1 cellular context compared by ENCODE assay signal in the genomic region with DNA sequence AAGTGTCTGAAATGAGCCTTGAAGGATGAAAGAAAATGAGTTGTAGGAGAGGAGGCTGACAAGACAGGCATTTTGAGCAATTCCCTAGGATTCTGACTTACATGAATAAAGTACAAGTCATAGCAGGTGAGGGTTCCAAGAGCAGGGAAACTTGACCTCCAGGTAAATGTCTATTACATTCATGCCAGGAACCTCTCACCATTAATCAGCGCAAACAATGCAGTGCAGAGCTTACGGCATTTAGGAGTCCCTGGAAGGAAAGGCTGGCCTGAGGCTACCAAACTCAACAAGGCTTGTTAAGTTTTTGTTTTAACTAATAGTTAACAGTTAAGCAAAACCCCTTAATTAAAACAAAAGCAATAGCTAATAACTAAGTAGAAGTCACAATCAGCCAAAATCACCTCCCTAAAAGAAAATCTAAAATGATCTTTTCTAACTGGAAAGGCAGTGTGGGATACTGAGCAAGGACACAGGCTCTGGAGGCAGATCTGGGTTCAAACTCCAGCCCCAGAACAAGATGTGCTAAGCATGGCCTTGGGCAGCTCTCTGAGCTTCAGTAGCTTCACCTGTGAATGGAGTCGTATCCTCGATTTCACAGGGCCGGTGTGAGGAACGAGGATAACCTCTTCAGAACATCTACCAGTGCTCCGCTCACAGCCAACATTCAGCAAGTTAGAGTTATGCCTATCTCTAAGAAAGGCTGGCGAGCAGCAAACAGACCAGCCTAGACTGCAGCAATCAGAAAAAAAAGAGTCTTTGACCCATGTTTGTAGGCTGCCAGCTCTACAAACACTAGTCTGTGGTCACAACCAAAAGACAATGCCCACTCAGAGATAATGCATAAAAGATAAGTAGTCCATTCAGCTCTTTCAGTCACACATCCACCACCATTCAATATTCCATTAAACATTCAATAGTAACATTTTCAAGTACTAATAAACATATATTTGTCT.
A peak's percentile ranks its signal among the peaks of the same experiment; 100 is the strongest.
TF ChIP-seq lines count a peak whose summit lies in the region.

No MANE protein-coding gene starts in this region.

TF ChIP-seq in HepG2, 621 proteins besides CTCF, POLR2A, EP300 and RAD21 (continues in another document):
- TF ChIP-seq BRF2 (CRISPR knock-in tag; IDR thresholded peaks at IDR 0.05) (0 out of 2 replicates have a peak, but pooled peaks have one; percentile 52), ZNF224 (CRISPR knock-in tag; IDR thresholded peaks at IDR 0.05) (no peak), PHF21A (CRISPR knock-in tag; IDR thresholded peaks at IDR 0.05) (0 out of 2 replicates have a peak, but pooled peaks have one; percentile 36), HNF4G (IDR thresholded peaks at IDR 0.05; ENCODE audit: borderline replicate concordance, low read depth, low read length) (no peak), HNF4G (CRISPR knock-in tag; IDR thresholded peaks at IDR 0.05; ENCODE audit: borderline replicate concordance, low read depth) (0 out of 2 replicates have a peak, but pooled peaks have one; percentile 31), MEIS2 (CRISPR knock-in tag; IDR thresholded peaks at IDR 0.05) (no peak), HNF1B (CRISPR knock-in tag; IDR thresholded peaks at IDR 0.05) (0 out of 2 replicates have a peak, but pooled peaks have one; percentile 43), MIXL1 (CRISPR knock-in tag; IDR thresholded peaks at IDR 0.05) (no peak), FOXA1 (IDR thresholded peaks at IDR 0.05) (no peak), FOXA1 (CRISPR knock-in tag; IDR thresholded peaks at IDR 0.05) (0 out of 2 replicates have a peak, but pooled peaks have one; percentile 25), LRRFIP1 (CRISPR knock-in tag; conservative IDR thresholded peaks at IDR 0.05) (no peak), BCL6 (CRISPR knock-in tag; IDR thresholded peaks at IDR 0.05) (peak; percentile 40; the same call in 1 of the 2 replicates), HDAC2 (CRISPR knock-in tag; IDR thresholded peaks at IDR 0.05) (peak; percentile 50; the same call in 1 of the 2 replicates), ZNF556 (CRISPR knock-in tag; IDR thresholded peaks at IDR 0.05; ENCODE audit: borderline replicate concordance) (no peak), TOPORS (CRISPR knock-in tag; IDR thresholded peaks at IDR 0.05) (0 out of 2 replicates have a peak, but pooled peaks have one; percentile 34), ZNF83 (CRISPR knock-in tag; IDR thresholded peaks at IDR 0.05; ENCODE audit: borderline replicate concordance) (no peak), ZNF446 (CRISPR knock-in tag; IDR thresholded peaks at IDR 0.05) (no peak), ZFP36L2 (CRISPR knock-in tag; IDR thresholded peaks at IDR 0.05) (no peak), SIN3A (IDR thresholded peaks at IDR 0.05; ENCODE audit: borderline replicate concordance, low read depth, low read length) (no peak), ZNF292 (CRISPR knock-in tag; IDR thresholded peaks at IDR 0.05; ENCODE audit: borderline replicate concordance, low read depth) (peak; percentile 59; the same call in 1 of the 2 replicates), KDM2A (CRISPR knock-in tag; IDR thresholded peaks at IDR 0.05; ENCODE audit: borderline replicate concordance, low read depth) (0 out of 2 replicates have a peak, but pooled peaks have one; percentile 21), ZNF180 (CRISPR knock-in tag; IDR thresholded peaks at IDR 0.05; ENCODE audit: borderline replicate concordance, low read depth) (no peak), ZNF724P (CRISPR knock-in tag; IDR thresholded peaks at IDR 0.05; ENCODE audit: borderline replicate concordance) (no peak), ZBTB10 (CRISPR knock-in tag; IDR thresholded peaks at IDR 0.05; ENCODE audit: borderline replicate concordance) (no peak), SP5 (CRISPR knock-in tag; IDR thresholded peaks at IDR 0.05; ENCODE audit: borderline replicate concordance, low read depth) (0 out of 2 replicates have a peak, but pooled peaks have one; percentile 16), SAP130 (CRISPR knock-in tag; IDR thresholded peaks at IDR 0.05; ENCODE audit: low read depth) (peak; percentile 42), ZSCAN9 (CRISPR knock-in tag; IDR thresholded peaks at IDR 0.05; ENCODE audit: borderline replicate concordance) (0 out of 2 replicates have a peak, but pooled peaks have one; percentile 20), SMAD3 (CRISPR knock-in tag; IDR thresholded peaks at IDR 0.05) (no peak)
- TF ChIP-seq, protein P1, sequence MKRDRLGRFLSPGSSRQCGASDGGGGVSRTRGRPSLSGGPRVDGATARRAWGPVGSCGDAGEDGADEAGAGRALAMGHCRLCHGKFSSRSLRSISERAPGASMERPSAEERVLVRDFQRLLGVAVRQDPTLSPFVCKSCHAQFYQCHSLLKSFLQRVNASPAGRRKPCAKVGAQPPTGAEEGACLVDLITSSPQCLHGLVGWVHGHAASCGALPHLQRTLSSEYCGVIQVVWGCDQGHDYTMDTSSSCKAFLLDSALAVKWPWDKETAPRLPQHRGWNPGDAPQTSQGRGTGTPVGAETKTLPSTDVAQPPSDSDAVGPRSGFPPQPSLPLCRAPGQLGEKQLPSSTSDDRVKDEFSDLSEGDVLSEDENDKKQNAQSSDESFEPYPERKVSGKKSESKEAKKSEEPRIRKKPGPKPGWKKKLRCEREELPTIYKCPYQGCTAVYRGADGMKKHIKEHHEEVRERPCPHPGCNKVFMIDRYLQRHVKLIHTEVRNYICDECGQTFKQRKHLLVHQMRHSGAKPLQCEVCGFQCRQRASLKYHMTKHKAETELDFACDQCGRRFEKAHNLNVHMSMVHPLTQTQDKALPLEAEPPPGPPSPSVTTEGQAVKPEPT (CRISPR knock-in tag; IDR thresholded peaks at IDR 0.05; ENCODE audit: low read depth): no peak
- TF ChIP-seq, protein P2, sequence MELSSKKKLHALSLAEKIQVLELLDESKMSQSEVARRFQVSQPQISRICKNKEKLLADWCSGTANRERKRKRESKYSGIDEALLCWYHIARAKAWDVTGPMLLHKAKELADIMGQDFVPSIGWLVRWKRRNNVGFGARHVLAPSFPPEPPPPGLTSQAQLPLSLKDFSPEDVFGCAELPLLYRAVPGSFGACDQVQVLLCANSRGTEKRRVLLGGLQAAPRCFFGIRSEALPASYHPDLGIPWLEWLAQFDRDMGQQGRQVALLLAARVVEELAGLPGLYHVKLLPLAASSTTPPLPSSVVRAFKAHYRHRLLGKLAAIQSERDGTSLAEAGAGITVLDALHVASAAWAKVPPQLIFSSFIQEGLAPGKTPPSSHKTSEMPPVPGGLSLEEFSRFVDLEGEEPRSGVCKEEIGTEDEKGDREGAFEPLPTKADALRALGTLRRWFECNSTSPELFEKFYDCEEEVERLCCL (CRISPR knock-in tag; IDR thresholded peaks at IDR 0.05; ENCODE audit: borderline replicate concordance): no peak
- TF ChIP-seq, protein P3, sequence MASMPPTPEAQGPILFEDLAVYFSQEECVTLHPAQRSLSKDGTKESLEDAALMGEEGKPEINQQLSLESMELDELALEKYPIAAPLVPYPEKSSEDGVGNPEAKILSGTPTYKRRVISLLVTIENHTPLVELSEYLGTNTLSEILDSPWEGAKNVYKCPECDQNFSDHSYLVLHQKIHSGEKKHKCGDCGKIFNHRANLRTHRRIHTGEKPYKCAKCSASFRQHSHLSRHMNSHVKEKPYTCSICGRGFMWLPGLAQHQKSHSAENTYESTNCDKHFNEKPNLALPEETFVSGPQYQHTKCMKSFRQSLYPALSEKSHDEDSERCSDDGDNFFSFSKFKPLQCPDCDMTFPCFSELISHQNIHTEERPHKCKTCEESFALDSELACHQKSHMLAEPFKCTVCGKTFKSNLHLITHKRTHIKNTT (CRISPR knock-in tag; IDR thresholded peaks at IDR 0.05): no peak
- TF ChIP-seq, protein P4, sequence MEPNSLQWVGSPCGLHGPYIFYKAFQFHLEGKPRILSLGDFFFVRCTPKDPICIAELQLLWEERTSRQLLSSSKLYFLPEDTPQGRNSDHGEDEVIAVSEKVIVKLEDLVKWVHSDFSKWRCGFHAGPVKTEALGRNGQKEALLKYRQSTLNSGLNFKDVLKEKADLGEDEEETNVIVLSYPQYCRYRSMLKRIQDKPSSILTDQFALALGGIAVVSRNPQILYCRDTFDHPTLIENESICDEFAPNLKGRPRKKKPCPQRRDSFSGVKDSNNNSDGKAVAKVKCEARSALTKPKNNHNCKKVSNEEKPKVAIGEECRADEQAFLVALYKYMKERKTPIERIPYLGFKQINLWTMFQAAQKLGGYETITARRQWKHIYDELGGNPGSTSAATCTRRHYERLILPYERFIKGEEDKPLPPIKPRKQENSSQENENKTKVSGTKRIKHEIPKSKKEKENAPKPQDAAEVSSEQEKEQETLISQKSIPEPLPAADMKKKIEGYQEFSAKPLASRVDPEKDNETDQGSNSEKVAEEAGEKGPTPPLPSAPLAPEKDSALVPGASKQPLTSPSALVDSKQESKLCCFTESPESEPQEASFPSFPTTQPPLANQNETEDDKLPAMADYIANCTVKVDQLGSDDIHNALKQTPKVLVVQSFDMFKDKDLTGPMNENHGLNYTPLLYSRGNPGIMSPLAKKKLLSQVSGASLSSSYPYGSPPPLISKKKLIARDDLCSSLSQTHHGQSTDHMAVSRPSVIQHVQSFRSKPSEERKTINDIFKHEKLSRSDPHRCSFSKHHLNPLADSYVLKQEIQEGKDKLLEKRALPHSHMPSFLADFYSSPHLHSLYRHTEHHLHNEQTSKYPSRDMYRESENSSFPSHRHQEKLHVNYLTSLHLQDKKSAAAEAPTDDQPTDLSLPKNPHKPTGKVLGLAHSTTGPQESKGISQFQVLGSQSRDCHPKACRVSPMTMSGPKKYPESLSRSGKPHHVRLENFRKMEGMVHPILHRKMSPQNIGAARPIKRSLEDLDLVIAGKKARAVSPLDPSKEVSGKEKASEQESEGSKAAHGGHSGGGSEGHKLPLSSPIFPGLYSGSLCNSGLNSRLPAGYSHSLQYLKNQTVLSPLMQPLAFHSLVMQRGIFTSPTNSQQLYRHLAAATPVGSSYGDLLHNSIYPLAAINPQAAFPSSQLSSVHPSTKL (CRISPR knock-in tag; IDR thresholded peaks at IDR 0.05): 0 out of 2 replicates have a peak, but pooled peaks have one; percentile 18
- TF ChIP-seq, protein P5, sequence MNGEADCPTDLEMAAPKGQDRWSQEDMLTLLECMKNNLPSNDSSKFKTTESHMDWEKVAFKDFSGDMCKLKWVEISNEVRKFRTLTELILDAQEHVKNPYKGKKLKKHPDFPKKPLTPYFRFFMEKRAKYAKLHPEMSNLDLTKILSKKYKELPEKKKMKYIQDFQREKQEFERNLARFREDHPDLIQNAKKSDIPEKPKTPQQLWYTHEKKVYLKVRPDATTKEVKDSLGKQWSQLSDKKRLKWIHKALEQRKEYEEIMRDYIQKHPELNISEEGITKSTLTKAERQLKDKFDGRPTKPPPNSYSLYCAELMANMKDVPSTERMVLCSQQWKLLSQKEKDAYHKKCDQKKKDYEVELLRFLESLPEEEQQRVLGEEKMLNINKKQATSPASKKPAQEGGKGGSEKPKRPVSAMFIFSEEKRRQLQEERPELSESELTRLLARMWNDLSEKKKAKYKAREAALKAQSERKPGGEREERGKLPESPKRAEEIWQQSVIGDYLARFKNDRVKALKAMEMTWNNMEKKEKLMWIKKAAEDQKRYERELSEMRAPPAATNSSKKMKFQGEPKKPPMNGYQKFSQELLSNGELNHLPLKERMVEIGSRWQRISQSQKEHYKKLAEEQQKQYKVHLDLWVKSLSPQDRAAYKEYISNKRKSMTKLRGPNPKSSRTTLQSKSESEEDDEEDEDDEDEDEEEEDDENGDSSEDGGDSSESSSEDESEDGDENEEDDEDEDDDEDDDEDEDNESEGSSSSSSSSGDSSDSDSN (CRISPR knock-in tag; IDR thresholded peaks at IDR 0.05): peak; percentile 24; the same call in 1 of the 2 replicates
